Comparison of ENCODE assay signal across 9 cellular contexts in the genomic region with DNA sequence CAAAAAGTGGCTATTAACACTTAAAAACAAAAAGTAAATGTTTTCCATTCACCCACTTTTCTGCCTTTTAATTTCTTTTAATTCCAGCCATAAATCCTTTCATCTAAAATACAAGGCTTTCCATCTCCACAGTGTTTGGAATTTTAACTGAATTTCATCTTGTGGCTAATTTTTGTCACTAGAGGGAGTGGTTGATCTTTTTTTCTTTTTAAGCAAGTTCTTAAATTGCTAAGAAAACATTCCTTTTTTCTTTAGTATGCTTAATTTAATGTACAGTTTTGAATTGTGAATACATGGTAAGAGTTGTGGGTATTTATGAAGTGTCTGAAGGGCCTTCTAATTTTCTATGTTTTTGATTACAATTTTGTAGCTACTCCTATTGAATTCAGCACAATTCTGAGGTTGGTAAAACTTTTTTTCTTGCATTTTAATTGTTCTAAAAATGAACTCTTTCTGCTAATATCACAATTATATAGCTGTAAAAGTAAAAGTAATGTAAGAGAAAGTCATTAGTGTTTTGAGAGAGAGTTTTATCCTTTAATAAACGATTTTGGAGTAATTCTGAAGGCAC. TPM values are rescaled to one million over a fixed set of nuclear protein-coding genes. Genes with fewer than 3 reads are reported as not detected.
DNase-seq lines count a peak whose midpoint lies in the region; ATAC-seq and TF ChIP-seq lines count a peak whose summit lies in the region.
"Had no signal": no experiment of that assay in that cellular context is flagged by ENCODE, and none has a peak within 500 bp of the region (broad histone marks: within the 10 kb centered on the region; RNA-seq: fewer than 3 reads in every experiment).

No MANE protein-coding gene starts in this region.

- no peak overlapping the region for H3K4me3 Mint-ChIP-seq in CD4-positive, alpha-beta T cell
- no peak overlapping the region for H3K4me3 Mint-ChIP-seq in brain
- H3K4me3 Mint-ChIP-seq: naive B cell had no signal

- peak; percentile 33 for TF ChIP-seq CTCF in CD4-positive, alpha-beta T cell (IDR thresholded peaks at IDR 0.05)
- peak; percentile 74 for TF ChIP-seq CTCF in KMS-11 (conservative IDR thresholded peaks at IDR 0.05; ENCODE audit: low read depth, low read length)
- TF ChIP-seq CTCF in brain (conservative IDR thresholded peaks at IDR 0.05) = peak; percentile 80 to 83
- TF ChIP-seq CTCF in GM13976 (IDR thresholded peaks at IDR 0.05; ENCODE audit: borderline replicate concordance, control extremely low read depth, extremely low read depth, insufficient read depth, missing control alignments) = no peak

- H3K9me3 Mint-ChIP-seq in CD4-positive, alpha-beta T cell = no peaks in the 10 kb centered on the region
- H3K9me3 Mint-ChIP-seq in brain = no peaks in the 10 kb centered on the region
- H3K9me3 Mint-ChIP-seq: naive B cell had no signal

- no peak for ATAC-seq in CD4-positive, alpha-beta T cell (ENCODE audit: poor library complexity)
- ATAC-seq in HG02970 (IDR thresholded peaks at IDR 0.05; ENCODE audit: low FRiP score, unreplicated experiment) = no peak
- ATAC-seq in HG03139 (IDR thresholded peaks at IDR 0.05; ENCODE audit: unreplicated experiment) = no peak

- no peaks in the 10 kb centered on the region for H3K27me3 ChIP-seq in CD4-positive, alpha-beta T cell (ENCODE audit: control insufficient read depth, insufficient read depth, low read length)
- H3K27me3 ChIP-seq in KMS-11 (ENCODE audit: insufficient read depth, low read depth) = no peaks in the 10 kb centered on the region

- H3K9me3 ChIP-seq in CD4-positive, alpha-beta T cell (ENCODE audit: control insufficient read depth, low read length) = no peaks in the 10 kb centered on the region

- CTCF ChIA-PET in CD4-positive, alpha-beta T cell (lab: Charles Lee) = no interaction called here

- H3K27me3 Mint-ChIP-seq in CD4-positive, alpha-beta T cell = no peaks in the 10 kb centered on the region
- no peaks in the 10 kb centered on the region for H3K27me3 Mint-ChIP-seq in brain
- H3K27me3 Mint-ChIP-seq: naive B cell had no signal

- POLR2A ChIA-PET in CD4-positive, alpha-beta T cell (lab: Charles Lee) = no interaction called here

- no peak overlapping the region for H3K4me3 ChIP-seq in KMS-11 (IDR thresholded peaks at IDR 0.05; ENCODE audit: insufficient read depth, low read depth, low read length)

- DNase-seq in CD4-positive, alpha-beta T cell = no peak
- peak; percentile 73 for DNase-seq in middle frontal gyrus (ENCODE audit: extremely low spot score, low spot score)
- DNase-seq in GM13976 (ENCODE audit: low spot score) = no peak
- no peak for DNase-seq in activated CD8-positive, alpha-beta memory T cell treated with anti-CD3 and anti-CD28 coated beads, Interleukin-2, amount 50 U/mL, for 4 hours
- DNase-seq: naive B cell had no signal

- intact Hi-C loops in CD4-positive, alpha-beta T cell (cut with DNase I, micrococcal nuclease) = loop anchor here (1.0 to 10.0 kb wide), 5 partner anchors 200 to 520 kb away; no protein-coding TSS in a partner anchor

- no peak overlapping the region for H3K9ac ChIP-seq in KMS-11

- H4K20me1 ChIP-seq in KMS-11 (ENCODE audit: insufficient read depth) = peaks cover 34% of the 10 kb centered on the region

- peaks cover 23% of the 10 kb centered on the region for H3K4me1 Mint-ChIP-seq in CD4-positive, alpha-beta T cell (ENCODE audit: low read depth)
- H3K4me1 Mint-ChIP-seq in brain = peaks cover 48% of the 10 kb centered on the region

- no peak overlapping the region for H3K4me2 ChIP-seq in KMS-11

- H3K79me2 ChIP-seq in KMS-11 (ENCODE audit: insufficient read depth, low read depth) = peaks cover 98% of the 10 kb centered on the region

- H2AFZ ChIP-seq in KMS-11 (ENCODE audit: low read depth) = no peak overlapping the region

- in situ Hi-C loops in GM13976 (cut with MboI; ENCODE audit: low sequenced_read_pairs, unreplicated experiment) = loop anchor here (25.0 kb wide), 1 partner anchor 332 kb away; no protein-coding TSS in a partner anchor

- H3K36me3 Mint-ChIP-seq in CD4-positive, alpha-beta T cell (ENCODE audit: low read depth) = peaks cover 12% of the 10 kb centered on the region
- no peaks in the 10 kb centered on the region for H3K36me3 Mint-ChIP-seq in brain
- H3K36me3 Mint-ChIP-seq: naive B cell had no signal

- no peak overlapping the region for H3K27ac ChIP-seq in CD4-positive, alpha-beta T cell (ENCODE audit: low read depth, low read length)
- H3K27ac ChIP-seq in KMS-11 = peak overlapping the region; percentile 5; the same call in 1 of the 2 replicates

- peaks cover 89% of the 10 kb centered on the region for H3K4me1 ChIP-seq in KMS-11 (ENCODE audit: low read depth, poor library complexity, severe bottlenecking)

- no peaks in the 10 kb centered on the region for H3K36me3 ChIP-seq in KMS-11 (ENCODE audit: insufficient read depth)

- H3K27ac Mint-ChIP-seq in CD4-positive, alpha-beta T cell = no peak overlapping the region
- no peak overlapping the region for H3K27ac Mint-ChIP-seq in brain
- H3K27ac Mint-ChIP-seq: naive B cell had no signal

RNA-seq across cellular contexts. Expression of gene ANK3, which starts 54.9 kb away (rescaled TPM):
- 10 to 100 TPM; 60.5 to 61.9 TPM for total RNA-seq in CD4-positive, alpha-beta T cell
- polyA plus RNA-seq in brain (ENCODE audit: insufficient read depth, low read depth, low replicate concordance) = 22.3 TPM
